In the genomic region with DNA sequence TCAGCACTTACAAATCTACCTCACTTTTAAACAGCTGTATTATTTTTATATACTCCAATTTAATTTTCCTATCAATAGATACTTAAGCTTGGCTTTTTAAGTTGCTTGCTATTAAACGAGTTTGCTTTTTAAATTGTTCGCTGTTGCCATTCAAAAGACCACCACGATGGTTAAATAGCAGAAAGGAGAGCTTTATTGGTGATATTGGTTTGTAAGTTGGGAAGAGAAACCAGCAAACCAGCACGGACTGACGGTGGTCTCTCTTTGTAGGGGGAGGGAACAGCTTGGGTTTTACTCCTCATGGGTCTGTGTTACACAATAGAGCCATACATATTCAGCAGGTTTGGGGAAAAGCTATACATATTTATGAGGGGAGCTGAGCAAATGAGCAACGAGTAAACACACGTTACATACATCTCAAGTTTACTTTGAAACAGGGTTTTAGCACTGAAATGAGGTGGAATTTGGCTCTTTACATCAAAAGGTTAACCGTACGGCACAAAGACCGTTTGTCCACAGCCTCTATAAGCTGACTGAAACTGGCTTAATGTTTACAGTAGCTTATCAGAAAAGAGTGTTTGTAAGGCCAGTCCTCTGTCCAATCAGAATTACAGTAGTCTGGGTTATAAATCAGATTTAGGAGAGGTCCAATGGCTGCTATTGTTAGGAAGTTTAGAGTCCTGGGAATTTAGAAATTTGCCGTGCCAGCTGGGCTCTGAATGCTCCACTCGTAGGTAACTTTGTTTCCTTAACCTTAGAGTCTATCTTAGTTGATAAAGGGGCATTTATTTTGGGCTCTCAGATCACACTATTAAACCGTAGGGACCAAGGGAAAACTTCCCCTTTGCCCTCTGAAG, we compare ENCODE assay signal across 1 cellular context.
A peak's percentile ranks its signal among the peaks of the same experiment; 100 is the strongest.
TF ChIP-seq lines count a peak whose summit lies in the region.

No MANE protein-coding gene starts in this region.

TF ChIP-seq in HepG2, 621 proteins besides CTCF, POLR2A, EP300 and RAD21 (continued from another document and continues in another):
- TF ChIP-seq, protein P1, sequence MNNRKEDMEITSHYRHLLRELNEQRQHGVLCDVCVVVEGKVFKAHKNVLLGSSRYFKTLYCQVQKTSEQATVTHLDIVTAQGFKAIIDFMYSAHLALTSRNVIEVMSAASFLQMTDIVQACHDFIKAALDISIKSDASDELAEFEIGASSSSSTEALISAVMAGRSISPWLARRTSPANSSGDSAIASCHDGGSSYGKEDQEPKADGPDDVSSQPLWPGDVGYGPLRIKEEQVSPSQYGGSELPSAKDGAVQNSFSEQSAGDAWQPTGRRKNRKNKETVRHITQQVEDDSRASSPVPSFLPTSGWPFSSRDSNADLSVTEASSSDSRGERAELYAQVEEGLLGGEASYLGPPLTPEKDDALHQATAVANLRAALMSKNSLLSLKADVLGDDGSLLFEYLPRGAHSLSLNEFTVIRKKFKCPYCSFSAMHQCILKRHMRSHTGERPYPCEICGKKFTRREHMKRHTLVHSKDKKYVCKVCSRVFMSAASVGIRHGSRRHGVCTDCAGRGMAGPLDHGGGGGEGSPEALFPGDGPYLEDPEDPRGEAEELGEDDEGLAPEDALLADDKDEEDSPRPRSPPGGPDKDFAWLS (CRISPR knock-in tag; IDR thresholded peaks at IDR 0.05; ENCODE audit: borderline replicate concordance) = no peak
- no peak for TF ChIP-seq BRCA1 (CRISPR knock-in tag; IDR thresholded peaks at IDR 0.05)
- TF ChIP-seq, protein P2, sequence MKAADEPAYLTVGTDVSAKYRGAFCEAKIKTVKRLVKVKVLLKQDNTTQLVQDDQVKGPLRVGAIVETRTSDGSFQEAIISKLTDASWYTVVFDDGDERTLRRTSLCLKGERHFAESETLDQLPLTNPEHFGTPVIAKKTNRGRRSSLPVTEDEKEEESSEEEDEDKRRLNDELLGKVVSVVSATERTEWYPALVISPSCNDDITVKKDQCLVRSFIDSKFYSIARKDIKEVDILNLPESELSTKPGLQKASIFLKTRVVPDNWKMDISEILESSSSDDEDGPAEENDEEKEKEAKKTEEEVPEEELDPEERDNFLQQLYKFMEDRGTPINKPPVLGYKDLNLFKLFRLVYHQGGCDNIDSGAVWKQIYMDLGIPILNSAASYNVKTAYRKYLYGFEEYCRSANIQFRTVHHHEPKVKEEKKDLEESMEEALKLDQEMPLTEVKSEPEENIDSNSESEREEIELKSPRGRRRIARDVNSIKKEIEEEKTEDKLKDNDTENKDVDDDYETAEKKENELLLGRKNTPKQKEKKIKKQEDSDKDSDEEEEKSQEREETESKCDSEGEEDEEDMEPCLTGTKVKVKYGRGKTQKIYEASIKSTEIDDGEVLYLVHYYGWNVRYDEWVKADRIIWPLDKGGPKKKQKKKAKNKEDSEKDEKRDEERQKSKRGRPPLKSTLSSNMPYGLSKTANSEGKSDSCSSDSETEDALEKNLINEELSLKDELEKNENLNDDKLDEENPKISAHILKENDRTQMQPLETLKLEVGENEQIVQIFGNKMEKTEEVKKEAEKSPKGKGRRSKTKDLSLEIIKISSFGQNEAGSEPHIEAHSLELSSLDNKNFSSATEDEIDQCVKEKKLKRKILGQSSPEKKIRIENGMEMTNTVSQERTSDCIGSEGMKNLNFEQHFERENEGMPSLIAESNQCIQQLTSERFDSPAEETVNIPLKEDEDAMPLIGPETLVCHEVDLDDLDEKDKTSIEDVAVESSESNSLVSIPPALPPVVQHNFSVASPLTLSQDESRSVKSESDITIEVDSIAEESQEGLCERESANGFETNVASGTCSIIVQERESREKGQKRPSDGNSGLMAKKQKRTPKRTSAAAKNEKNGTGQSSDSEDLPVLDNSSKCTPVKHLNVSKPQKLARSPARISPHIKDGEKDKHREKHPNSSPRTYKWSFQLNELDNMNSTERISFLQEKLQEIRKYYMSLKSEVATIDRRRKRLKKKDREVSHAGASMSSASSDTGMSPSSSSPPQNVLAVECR (CRISPR knock-in tag; IDR thresholded peaks at IDR 0.05; ENCODE audit: borderline replicate concordance) = peak; percentile 53; the same call in 1 of the 2 replicates
- TF ChIP-seq MYC (CRISPR knock-in tag; IDR thresholded peaks at IDR 0.05; ENCODE audit: borderline replicate concordance) = no peak
- no peak for TF ChIP-seq HDAC6 (IDR thresholded peaks at IDR 0.05; ENCODE audit: low read depth, low read length)
- peak; percentile 80; the same call in 1 of the 2 replicates for TF ChIP-seq SNAPC2 (CRISPR knock-in tag; IDR thresholded peaks at IDR 0.05)
- TF ChIP-seq ZMYM3 (CRISPR knock-in tag; IDR thresholded peaks at IDR 0.05) = no peak; the same call in 1 of the 2 replicates
- TF ChIP-seq ONECUT2 (CRISPR knock-in tag; IDR thresholded peaks at IDR 0.05) = 0 out of 2 replicates have a peak, but pooled peaks have one; percentile 42
- peak; percentile 78 for TF ChIP-seq BCL6 (CRISPR knock-in tag; IDR thresholded peaks at IDR 0.05)
- TF ChIP-seq, protein P3, sequence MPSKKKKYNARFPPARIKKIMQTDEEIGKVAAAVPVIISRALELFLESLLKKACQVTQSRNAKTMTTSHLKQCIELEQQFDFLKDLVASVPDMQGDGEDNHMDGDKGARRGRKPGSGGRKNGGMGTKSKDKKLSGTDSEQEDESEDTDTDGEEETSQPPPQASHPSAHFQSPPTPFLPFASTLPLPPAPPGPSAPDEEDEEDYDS (CRISPR knock-in tag; IDR thresholded peaks at IDR 0.05) = peak; percentile 65; the same call in 1 of the 2 replicates
- no peak for TF ChIP-seq RBM39 (IDR thresholded peaks at IDR 0.05; ENCODE audit: low read depth, low read length, poor library complexity, severe bottlenecking)
- TF ChIP-seq, protein P4, sequence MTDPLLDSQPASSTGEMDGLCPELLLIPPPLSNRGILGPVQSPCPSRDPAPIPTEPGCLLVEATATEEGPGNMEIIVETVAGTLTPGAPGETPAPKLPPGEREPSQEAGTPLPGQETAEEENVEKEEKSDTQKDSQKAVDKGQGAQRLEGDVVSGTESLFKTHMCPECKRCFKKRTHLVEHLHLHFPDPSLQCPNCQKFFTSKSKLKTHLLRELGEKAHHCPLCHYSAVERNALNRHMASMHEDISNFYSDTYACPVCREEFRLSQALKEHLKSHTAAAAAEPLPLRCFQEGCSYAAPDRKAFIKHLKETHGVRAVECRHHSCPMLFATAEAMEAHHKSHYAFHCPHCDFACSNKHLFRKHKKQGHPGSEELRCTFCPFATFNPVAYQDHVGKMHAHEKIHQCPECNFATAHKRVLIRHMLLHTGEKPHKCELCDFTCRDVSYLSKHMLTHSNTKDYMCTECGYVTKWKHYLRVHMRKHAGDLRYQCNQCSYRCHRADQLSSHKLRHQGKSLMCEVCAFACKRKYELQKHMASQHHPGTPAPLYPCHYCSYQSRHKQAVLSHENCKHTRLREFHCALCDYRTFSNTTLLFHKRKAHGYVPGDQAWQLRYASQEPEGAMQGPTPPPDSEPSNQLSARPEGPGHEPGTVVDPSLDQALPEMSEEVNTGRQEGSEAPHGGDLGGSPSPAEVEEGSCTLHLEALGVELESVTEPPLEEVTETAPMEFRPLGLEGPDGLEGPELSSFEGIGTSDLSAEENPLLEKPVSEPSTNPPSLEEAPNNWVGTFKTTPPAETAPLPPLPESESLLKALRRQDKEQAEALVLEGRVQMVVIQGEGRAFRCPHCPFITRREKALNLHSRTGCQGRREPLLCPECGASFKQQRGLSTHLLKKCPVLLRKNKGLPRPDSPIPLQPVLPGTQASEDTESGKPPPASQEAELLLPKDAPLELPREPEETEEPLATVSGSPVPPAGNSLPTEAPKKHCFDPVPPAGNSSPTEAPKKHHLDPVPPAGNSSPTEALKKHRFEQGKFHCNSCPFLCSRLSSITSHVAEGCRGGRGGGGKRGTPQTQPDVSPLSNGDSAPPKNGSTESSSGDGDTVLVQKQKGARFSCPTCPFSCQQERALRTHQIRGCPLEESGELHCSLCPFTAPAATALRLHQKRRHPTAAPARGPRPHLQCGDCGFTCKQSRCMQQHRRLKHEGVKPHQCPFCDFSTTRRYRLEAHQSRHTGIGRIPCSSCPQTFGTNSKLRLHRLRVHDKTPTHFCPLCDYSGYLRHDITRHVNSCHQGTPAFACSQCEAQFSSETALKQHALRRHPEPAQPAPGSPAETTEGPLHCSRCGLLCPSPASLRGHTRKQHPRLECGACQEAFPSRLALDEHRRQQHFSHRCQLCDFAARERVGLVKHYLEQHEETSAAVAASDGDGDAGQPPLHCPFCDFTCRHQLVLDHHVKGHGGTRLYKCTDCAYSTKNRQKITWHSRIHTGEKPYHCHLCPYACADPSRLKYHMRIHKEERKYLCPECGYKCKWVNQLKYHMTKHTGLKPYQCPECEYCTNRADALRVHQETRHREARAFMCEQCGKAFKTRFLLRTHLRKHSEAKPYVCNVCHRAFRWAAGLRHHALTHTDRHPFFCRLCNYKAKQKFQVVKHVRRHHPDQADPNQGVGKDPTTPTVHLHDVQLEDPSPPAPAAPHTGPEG (CRISPR knock-in tag; IDR thresholded peaks at IDR 0.05) = no peak
- TF ChIP-seq, protein P5, sequence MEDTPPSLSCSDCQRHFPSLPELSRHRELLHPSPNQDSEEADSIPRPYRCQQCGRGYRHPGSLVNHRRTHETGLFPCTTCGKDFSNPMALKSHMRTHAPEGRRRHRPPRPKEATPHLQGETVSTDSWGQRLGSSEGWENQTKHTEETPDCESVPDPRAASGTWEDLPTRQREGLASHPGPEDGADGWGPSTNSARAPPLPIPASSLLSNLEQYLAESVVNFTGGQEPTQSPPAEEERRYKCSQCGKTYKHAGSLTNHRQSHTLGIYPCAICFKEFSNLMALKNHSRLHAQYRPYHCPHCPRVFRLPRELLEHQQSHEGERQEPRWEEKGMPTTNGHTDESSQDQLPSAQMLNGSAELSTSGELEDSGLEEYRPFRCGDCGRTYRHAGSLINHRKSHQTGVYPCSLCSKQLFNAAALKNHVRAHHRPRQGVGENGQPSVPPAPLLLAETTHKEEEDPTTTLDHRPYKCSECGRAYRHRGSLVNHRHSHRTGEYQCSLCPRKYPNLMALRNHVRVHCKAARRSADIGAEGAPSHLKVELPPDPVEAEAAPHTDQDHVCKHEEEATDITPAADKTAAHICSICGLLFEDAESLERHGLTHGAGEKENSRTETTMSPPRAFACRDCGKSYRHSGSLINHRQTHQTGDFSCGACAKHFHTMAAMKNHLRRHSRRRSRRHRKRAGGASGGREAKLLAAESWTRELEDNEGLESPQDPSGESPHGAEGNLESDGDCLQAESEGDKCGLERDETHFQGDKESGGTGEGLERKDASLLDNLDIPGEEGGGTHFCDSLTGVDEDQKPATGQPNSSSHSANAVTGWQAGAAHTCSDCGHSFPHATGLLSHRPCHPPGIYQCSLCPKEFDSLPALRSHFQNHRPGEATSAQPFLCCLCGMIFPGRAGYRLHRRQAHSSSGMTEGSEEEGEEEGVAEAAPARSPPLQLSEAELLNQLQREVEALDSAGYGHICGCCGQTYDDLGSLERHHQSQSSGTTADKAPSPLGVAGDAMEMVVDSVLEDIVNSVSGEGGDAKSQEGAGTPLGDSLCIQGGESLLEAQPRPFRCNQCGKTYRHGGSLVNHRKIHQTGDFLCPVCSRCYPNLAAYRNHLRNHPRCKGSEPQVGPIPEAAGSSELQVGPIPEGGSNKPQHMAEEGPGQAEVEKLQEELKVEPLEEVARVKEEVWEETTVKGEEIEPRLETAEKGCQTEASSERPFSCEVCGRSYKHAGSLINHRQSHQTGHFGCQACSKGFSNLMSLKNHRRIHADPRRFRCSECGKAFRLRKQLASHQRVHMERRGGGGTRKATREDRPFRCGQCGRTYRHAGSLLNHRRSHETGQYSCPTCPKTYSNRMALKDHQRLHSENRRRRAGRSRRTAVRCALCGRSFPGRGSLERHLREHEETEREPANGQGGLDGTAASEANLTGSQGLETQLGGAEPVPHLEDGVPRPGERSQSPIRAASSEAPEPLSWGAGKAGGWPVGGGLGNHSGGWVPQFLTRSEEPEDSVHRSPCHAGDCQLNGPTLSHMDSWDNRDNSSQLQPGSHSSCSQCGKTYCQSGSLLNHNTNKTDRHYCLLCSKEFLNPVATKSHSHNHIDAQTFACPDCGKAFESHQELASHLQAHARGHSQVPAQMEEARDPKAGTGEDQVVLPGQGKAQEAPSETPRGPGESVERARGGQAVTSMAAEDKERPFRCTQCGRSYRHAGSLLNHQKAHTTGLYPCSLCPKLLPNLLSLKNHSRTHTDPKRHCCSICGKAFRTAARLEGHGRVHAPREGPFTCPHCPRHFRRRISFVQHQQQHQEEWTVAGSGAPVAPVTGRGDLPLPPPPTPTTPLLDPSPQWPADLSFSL (CRISPR knock-in tag; IDR thresholded peaks at IDR 0.05) = no peak
- peak; percentile 82; the same call in 1 of the 2 replicates for TF ChIP-seq RFXANK (CRISPR knock-in tag; IDR thresholded peaks at IDR 0.05)
- TF ChIP-seq ZNF205 (CRISPR knock-in tag; IDR thresholded peaks at IDR 0.05) = peak; percentile 92
- TF ChIP-seq, protein P6, sequence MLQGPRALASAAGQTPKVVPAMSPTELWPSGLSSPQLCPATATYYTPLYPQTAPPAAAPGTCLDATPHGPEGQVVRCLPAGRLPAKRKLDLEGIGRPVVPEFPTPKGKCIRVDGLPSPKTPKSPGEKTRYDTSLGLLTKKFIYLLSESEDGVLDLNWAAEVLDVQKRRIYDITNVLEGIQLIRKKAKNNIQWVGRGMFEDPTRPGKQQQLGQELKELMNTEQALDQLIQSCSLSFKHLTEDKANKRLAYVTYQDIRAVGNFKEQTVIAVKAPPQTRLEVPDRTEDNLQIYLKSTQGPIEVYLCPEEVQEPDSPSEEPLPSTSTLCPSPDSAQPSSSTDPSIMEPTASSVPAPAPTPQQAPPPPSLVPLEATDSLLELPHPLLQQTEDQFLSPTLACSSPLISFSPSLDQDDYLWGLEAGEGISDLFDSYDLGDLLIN (CRISPR knock-in tag; IDR thresholded peaks at IDR 0.05; ENCODE audit: borderline replicate concordance) = no peak
- TF ChIP-seq, protein P7, sequence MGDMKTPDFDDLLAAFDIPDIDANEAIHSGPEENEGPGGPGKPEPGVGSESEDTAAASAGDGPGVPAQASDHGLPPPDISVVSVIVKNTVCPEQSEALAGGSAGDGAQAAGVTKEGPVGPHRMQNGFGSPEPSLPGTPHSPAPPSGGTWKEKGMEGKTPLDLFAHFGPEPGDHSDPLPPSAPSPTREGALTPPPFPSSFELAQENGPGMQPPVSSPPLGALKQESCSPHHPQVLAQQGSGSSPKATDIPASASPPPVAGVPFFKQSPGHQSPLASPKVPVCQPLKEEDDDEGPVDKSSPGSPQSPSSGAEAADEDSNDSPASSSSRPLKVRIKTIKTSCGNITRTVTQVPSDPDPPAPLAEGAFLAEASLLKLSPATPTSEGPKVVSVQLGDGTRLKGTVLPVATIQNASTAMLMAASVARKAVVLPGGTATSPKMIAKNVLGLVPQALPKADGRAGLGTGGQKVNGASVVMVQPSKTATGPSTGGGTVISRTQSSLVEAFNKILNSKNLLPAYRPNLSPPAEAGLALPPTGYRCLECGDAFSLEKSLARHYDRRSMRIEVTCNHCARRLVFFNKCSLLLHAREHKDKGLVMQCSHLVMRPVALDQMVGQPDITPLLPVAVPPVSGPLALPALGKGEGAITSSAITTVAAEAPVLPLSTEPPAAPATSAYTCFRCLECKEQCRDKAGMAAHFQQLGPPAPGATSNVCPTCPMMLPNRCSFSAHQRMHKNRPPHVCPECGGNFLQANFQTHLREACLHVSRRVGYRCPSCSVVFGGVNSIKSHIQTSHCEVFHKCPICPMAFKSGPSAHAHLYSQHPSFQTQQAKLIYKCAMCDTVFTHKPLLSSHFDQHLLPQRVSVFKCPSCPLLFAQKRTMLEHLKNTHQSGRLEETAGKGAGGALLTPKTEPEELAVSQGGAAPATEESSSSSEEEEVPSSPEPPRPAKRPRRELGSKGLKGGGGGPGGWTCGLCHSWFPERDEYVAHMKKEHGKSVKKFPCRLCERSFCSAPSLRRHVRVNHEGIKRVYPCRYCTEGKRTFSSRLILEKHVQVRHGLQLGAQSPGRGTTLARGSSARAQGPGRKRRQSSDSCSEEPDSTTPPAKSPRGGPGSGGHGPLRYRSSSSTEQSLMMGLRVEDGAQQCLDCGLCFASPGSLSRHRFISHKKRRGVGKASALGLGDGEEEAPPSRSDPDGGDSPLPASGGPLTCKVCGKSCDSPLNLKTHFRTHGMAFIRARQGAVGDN (CRISPR knock-in tag; IDR thresholded peaks at IDR 0.05) = no peak
- peak; percentile 74 for TF ChIP-seq THAP11 (CRISPR knock-in tag; IDR thresholded peaks at IDR 0.05)
- peak; percentile 83; the same call in 1 of the 2 replicates for TF ChIP-seq MED1 (CRISPR knock-in tag; IDR thresholded peaks at IDR 0.05)
- TF ChIP-seq NFE2 (CRISPR knock-in tag; IDR thresholded peaks at IDR 0.05) = no peak
